ENCODE assay signal across 20 cellular contexts in genomic region chr6:38755874-38756273, GRCh38. TPM values are rescaled to one million over a fixed set of nuclear protein-coding genes. Genes with fewer than 3 reads are reported as not detected.
DNase-seq lines count a peak whose midpoint lies in the region; ATAC-seq, FAIRE-seq and TF ChIP-seq lines count a peak whose summit lies in the region.
"Had no signal": no experiment of that assay in that cellular context is flagged by ENCODE, and none has a peak within 500 bp of the region (broad histone marks: within the 10 kb centered on the region; RNA-seq: fewer than 3 reads in every experiment).

No MANE protein-coding gene starts in this region.

- intact Hi-C loops in lower leg skin (cut with DNase I; ENCODE audit: low total_unique reads) = no loop called here

- H3K9me3 ChIP-seq in RWPE2 (ENCODE audit: severe bottlenecking) = peaks cover 2% of the 10 kb centered on the region
- no peaks in the 10 kb centered on the region for H3K9me3 ChIP-seq in keratinocyte (ENCODE audit: control insufficient read depth, low read depth, low read length)
- H3K9me3 ChIP-seq: right atrium auricular region had no signal

- WGBS in lower leg skin, 2 donors = 66 to 68% methylated on average over 2 of the region's 2 CpGs

- TF ChIP-seq POLR2A in lower leg skin (IDR thresholded peaks at IDR 0.05) = no peak

- no peaks in the 10 kb centered on the region for H4K20me1 ChIP-seq in keratinocyte (ENCODE audit: control insufficient read depth, extremely low read depth, insufficient read depth, low read length)

- H3K27me3 ChIP-seq in RWPE2 (ENCODE audit: insufficient read depth, poor library complexity, severe bottlenecking) = no peaks in the 10 kb centered on the region
- H3K27me3 ChIP-seq in keratinocyte (ENCODE audit: control insufficient read depth, extremely low read depth, insufficient read depth, low read length) = no peaks in the 10 kb centered on the region
- H3K27me3 ChIP-seq: dorsolateral prefrontal cortex, right atrium auricular region had no signal

- ATAC-seq in RWPE2 (ENCODE audit: low read depth) = peak; percentile 93
- ATAC-seq: heart right ventricle had no signal

- H3K9me1 ChIP-seq in keratinocyte (ENCODE audit: control insufficient read depth, extremely low read depth, insufficient read depth, low read length) = no peaks in the 10 kb centered on the region

- no peaks in the 10 kb centered on the region for H3K36me3 Mint-ChIP-seq in activated naive CD4-positive, alpha-beta T cell treated with anti-CD3 and anti-CD28 coated beads, Interleukin-2, amount 50 U/mL, for 24 hours
- H3K36me3 Mint-ChIP-seq in type B pancreatic cell = no peaks in the 10 kb centered on the region

- peak overlapping the region; percentile 21 for H3K4me3 Mint-ChIP-seq in activated naive CD4-positive, alpha-beta T cell treated with anti-CD3 and anti-CD28 coated beads, Interleukin-2, amount 50 U/mL, for 24 hours
- H3K4me3 Mint-ChIP-seq in type B pancreatic cell = peak overlapping the region; percentile 44
- H3K4me3 Mint-ChIP-seq: T-helper 1 cell treated with Interleukin-12 subunit alpha and Interleukin-12 subunit beta and Interleukin-4 antibody, amounts not matched to agents 30 μg/mL and 1 μg/mL, for 36 hours had no signal

- peak overlapping the region; percentile 53 for H3K9ac ChIP-seq in keratinocyte (ENCODE audit: control insufficient read depth, extremely low read depth, insufficient read depth, low read length)

- H3K27me3 Mint-ChIP-seq in activated naive CD4-positive, alpha-beta T cell treated with anti-CD3 and anti-CD28 coated beads, Interleukin-2, amount 50 U/mL, for 24 hours = peaks cover 2% of the 10 kb centered on the region
- H3K27me3 Mint-ChIP-seq in type B pancreatic cell = no peaks in the 10 kb centered on the region

- H3K36me3 ChIP-seq in RWPE2 (ENCODE audit: low read depth) (no peaks in the 10 kb centered on the region), keratinocyte (ENCODE audit: control insufficient read depth in 2 of 2, extremely low read depth in 1 of 2, insufficient read depth in 2 of 2, low read length in 2 of 2) (no peaks in the 10 kb centered on the region)
- H3K36me3 ChIP-seq: heart right ventricle, right atrium auricular region had no signal

- no peak for DNase-seq in activated naive CD4-positive, alpha-beta T cell (lab: John Stamatoyannopoulos, UW)
- DNase-seq in RWPE2 (ENCODE audit: low spot score) (no peak), keratinocyte (ENCODE audit: low read depth, low spot score) (peak; percentile 32), type B pancreatic cell (ENCODE audit: extremely low spot score, unreplicated experiment) (no peak), GDM1 (lab: John Stamatoyannopoulos, UW) (no peak), lower leg skin (ENCODE audit: low spot score in 2 of 2) (no peak)
- DNase-seq in stimulated activated CD4-positive, alpha-beta T cell treated with anti-CD3 and anti-CD28 coated beads, Interleukin-2, amount 100 ng/mL, for 48 hours = no peak
- DNase-seq: activated naive CD4-positive, alpha-beta T cell treated with Interleukin-2 at 50 U/mL for 16 hours; dorsolateral prefrontal cortex; EL; HCEC 1CT; heart right ventricle; islet precursor cell; NCI-H1436 treated with DMSO at 0.1 percent for 48 hours; NK-92 treated with Interleukin-12 subunit alpha and Interleukin-12 subunit beta, amount 100 ng/mL, for 24 hours; SIG-M5 had no signal

- H3K79me2 ChIP-seq in keratinocyte (ENCODE audit: control insufficient read depth, insufficient read depth, low read length) = no peaks in the 10 kb centered on the region

- H3K4me1 ChIP-seq in RWPE2 (ENCODE audit: insufficient read depth, poor library complexity, severe bottlenecking) (peaks cover 19% of the 10 kb centered on the region), keratinocyte (ENCODE audit: control insufficient read depth, extremely low read depth, insufficient read depth, low read length) (peaks cover 16% of the 10 kb centered on the region)
- H3K4me1 ChIP-seq: heart right ventricle, right atrium auricular region had no signal

- FAIRE-seq in keratinocyte (lab: Jason Lieb, UNC) = peak; percentile 74
- FAIRE-seq: HTR-8/SVneo had no signal

- H3K27ac ChIP-seq in RWPE2 (ENCODE audit: poor library complexity, severe bottlenecking) = peak overlapping the region; percentile 64
- H3K27ac ChIP-seq in keratinocyte (ENCODE audit: control insufficient read depth, insufficient read depth, low read length) = peak overlapping the region; percentile 92
- H3K27ac ChIP-seq: dorsolateral prefrontal cortex, heart right ventricle, right atrium auricular region had no signal

- H3K4me3 ChIP-seq in RWPE2 (ENCODE audit: severe bottlenecking) = no peak overlapping the region
- H3K4me3 ChIP-seq in keratinocyte (ENCODE audit: control insufficient read depth in 2 of 3, extremely low read depth in 1 of 3, insufficient read depth in 2 of 3, low read depth in 1 of 3, low read length in 3 of 3) = peak overlapping the region in 1 of 3 experiments; percentile 14
- H3K4me3 ChIP-seq in lower leg skin (ENCODE audit: low read depth, poor library complexity, severe bottlenecking) = no peak overlapping the region
- H3K4me3 ChIP-seq: dorsolateral prefrontal cortex, heart right ventricle, right atrium auricular region had no signal

- peaks cover 27% of the 10 kb centered on the region for H3K4me1 Mint-ChIP-seq in activated naive CD4-positive, alpha-beta T cell treated with anti-CD3 and anti-CD28 coated beads, Interleukin-2, amount 50 U/mL, for 24 hours
- H3K4me1 Mint-ChIP-seq in type B pancreatic cell (ENCODE audit: unreplicated experiment) = peaks cover 3% of the 10 kb centered on the region

- peak overlapping the region; percentile 21 for H2AFZ ChIP-seq in keratinocyte (ENCODE audit: control insufficient read depth, low read length)

- peak overlapping the region; percentile 60 for H3K4me2 ChIP-seq in keratinocyte (ENCODE audit: control insufficient read depth, extremely low read depth, insufficient read depth, low read depth, low read length)

- H3K9me3 Mint-ChIP-seq in activated naive CD4-positive, alpha-beta T cell treated with anti-CD3 and anti-CD28 coated beads, Interleukin-2, amount 50 U/mL, for 24 hours = no peaks in the 10 kb centered on the region
- peaks cover 8% of the 10 kb centered on the region for H3K9me3 Mint-ChIP-seq in type B pancreatic cell

- TF ChIP-seq CTCF in RWPE2 (IDR thresholded peaks at IDR 0.05; ENCODE audit: poor library complexity, severe bottlenecking) (no peak), keratinocyte (optimal IDR thresholded peaks at IDR 0.05 in 1 of 3, IDR thresholded peaks at IDR 0.05 in 1 of 3, conservative IDR thresholded peaks at IDR 0.05 in 1 of 3; ENCODE audit: extremely low read depth in 1 of 3, insufficient read depth in 2 of 3, low read length in 3 of 3) (no peak), type B pancreatic cell (conservative IDR thresholded peaks at IDR 0.05) (no peak), lower leg skin (IDR thresholded peaks at IDR 0.05) (no peak)

- dilution Hi-C loops in keratinocyte (cut with MboI; ENCODE audit: extremely low pct_ligation_motif_present, low sequenced_read_pairs) = no loop called here

- peak overlapping the region; percentile 94 for H3K27ac Mint-ChIP-seq in activated naive CD4-positive, alpha-beta T cell treated with anti-CD3 and anti-CD28 coated beads, Interleukin-2, amount 50 U/mL, for 24 hours
- peak overlapping the region; percentile 96 for H3K27ac Mint-ChIP-seq in type B pancreatic cell
- H3K27ac Mint-ChIP-seq: T-helper 1 cell treated with Interleukin-12 subunit alpha and Interleukin-12 subunit beta and Interleukin-4 antibody, amounts not matched to agents 30 μg/mL and 1 μg/mL, for 36 hours had no signal

RNA-seq across cellular contexts. Expression of gene DNAH8, which starts 40.8 kb away (rescaled TPM):
- under 0.01 to 0.01 TPM (median 0.01 TPM) in 3 replicates for polyA plus RNA-seq in keratinocyte
- polyA plus RNA-seq in keratinocyte (2011; ENCODE audit: low read depth) = not detected
- polyA plus RNA-seq in keratinocyte (2011; cell fraction: cytosol; rRNA removed) = under 0.01 TPM in 2 replicates
- 0.03 and 0.04 TPM in 2 replicates for polyA plus RNA-seq in keratinocyte (2011; cell fraction: nucleus; rRNA removed)
- polyA plus RNA-seq in keratinocyte (2012; ENCODE audit: low replicate concordance) = 0.14 TPM in 1 of 2 replicates, not detected in the other
- polyA minus RNA-seq in keratinocyte = under 0.01 TPM in 1 of 3 replicates, not detected in the others
- polyA minus RNA-seq in keratinocyte (2011; cell fraction: cytosol; rRNA and poly(A)+ RNA removed) = not detected
- under 0.01 TPM in 1 of 2 replicates, not detected in the other for polyA minus RNA-seq in keratinocyte (2011; cell fraction: nucleus; rRNA and poly(A)+ RNA removed)
- total RNA-seq in type B pancreatic cell (ENCODE audit: low replicate concordance) (0.05 and 0.14 TPM in 2 replicates), lower leg skin (under 1 TPM; 0.02 to 0.19 (median 0.08) TPM)
- polyA plus RNA-seq: heart right ventricle had no signal

RNA-seq across cellular contexts. Expression of gene GLO1, which starts 52.9 kb away (rescaled TPM):
- 201 to 301 TPM (median 210 TPM) in 3 replicates for polyA plus RNA-seq in keratinocyte
- polyA plus RNA-seq in keratinocyte (2011; ENCODE audit: low read depth) = 50.6 TPM
- polyA plus RNA-seq in keratinocyte (2011; cell fraction: cytosol; rRNA removed) = 200 and 342 TPM in 2 replicates
- polyA plus RNA-seq in keratinocyte (2011; cell fraction: nucleus; rRNA removed) = 92.1 and 104 TPM in 2 replicates
- polyA plus RNA-seq in keratinocyte (2012; ENCODE audit: low replicate concordance) = 116 and 221 TPM in 2 replicates
- polyA minus RNA-seq in keratinocyte = 19.5 to 116 TPM (median 83.1 TPM) in 3 replicates
- polyA minus RNA-seq in keratinocyte (2011; cell fraction: cytosol; rRNA and poly(A)+ RNA removed) = 143 TPM
- polyA minus RNA-seq in keratinocyte (2011; cell fraction: nucleus; rRNA and poly(A)+ RNA removed) = 32.5 and 60.0 TPM in 2 replicates
- total RNA-seq in type B pancreatic cell (ENCODE audit: low replicate concordance) = 86.9 and 98.4 TPM in 2 replicates
- 100 to 1,000 TPM in 1 of 4 donors, 10 to 100 TPM in 3; 70.7 to 124 (median 89.6) TPM for total RNA-seq in lower leg skin
